ENCODE assay signal across 8 cellular contexts in genomic region chr2:206989306-206989705, GRCh38. TPM values are rescaled to one million over a fixed set of nuclear protein-coding genes. Genes with fewer than 3 reads are reported as not detected.
DNase-seq lines count a peak whose midpoint lies in the region; ATAC-seq and TF ChIP-seq lines count a peak whose summit lies in the region.

No MANE protein-coding gene starts in this region.

- no peak overlapping the region for H3K4me3 Mint-ChIP-seq in activated CD4-positive, alpha-beta memory T cell treated with anti-CD3 and anti-CD28 coated beads for 36 hours
- no peak overlapping the region for H3K4me3 Mint-ChIP-seq in activated CD4-positive, alpha-beta memory T cell treated with anti-CD3 and anti-CD28 coated beads, Interleukin-2, amount 10 ng/mL, durations not matched to agents 7 days and 5 days
- peak overlapping the region; percentile 13 for H3K4me3 Mint-ChIP-seq in activated naive CD4-positive, alpha-beta T cell treated with anti-CD3 and anti-CD28 coated beads for 36 hours
- peak overlapping the region; percentile 40 to 46 for H3K4me3 Mint-ChIP-seq in stimulated activated naive CD8-positive, alpha-beta T cell treated with anti-CD3 and anti-CD28 coated beads, Interleukin-15, amount 100 ng/mL, for 72 hours

- H4K20me1 ChIP-seq in hepatocyte (ENCODE audit: insufficient read depth, poor library complexity, severe bottlenecking): no peaks in the 10 kb centered on the region

- H3K9me2 ChIP-seq in hepatocyte (replicated peaks; ENCODE audit: insufficient read depth): no peaks in the 10 kb centered on the region

- no peaks in the 10 kb centered on the region for H3K79me2 ChIP-seq in hepatocyte

- peaks cover 7% of the 10 kb centered on the region for H3K9me3 Mint-ChIP-seq in activated CD4-positive, alpha-beta memory T cell treated with anti-CD3 and anti-CD28 coated beads for 36 hours
- peaks cover 3% of the 10 kb centered on the region for H3K9me3 Mint-ChIP-seq in activated CD4-positive, alpha-beta memory T cell treated with anti-CD3 and anti-CD28 coated beads, Interleukin-2, amount 10 ng/mL, durations not matched to agents 7 days and 5 days
- H3K9me3 Mint-ChIP-seq in activated naive CD4-positive, alpha-beta T cell treated with anti-CD3 and anti-CD28 coated beads for 36 hours: no peaks in the 10 kb centered on the region
- H3K9me3 Mint-ChIP-seq in stimulated activated naive CD8-positive, alpha-beta T cell treated with anti-CD3 and anti-CD28 coated beads, Interleukin-15, amount 100 ng/mL, for 72 hours: peaks cover 0 to 9% of the 10 kb centered on the region in 2 donors

- DNase-seq in activated CD4-positive, alpha-beta memory T cell treated with anti-CD3 and anti-CD28 coated beads for 36 hours: peak; percentile 18
- no peak for DNase-seq in activated CD4-positive, alpha-beta memory T cell treated with anti-CD3 and anti-CD28 coated beads, Interleukin-2, amount 10 ng/mL, durations not matched to agents 7 days and 5 days
- DNase-seq in activated naive CD4-positive, alpha-beta T cell treated with anti-CD3 and anti-CD28 coated beads for 36 hours: peak; percentile 28
- DNase-seq in hepatocyte (ENCODE audit: low spot score) (peak; percentile 66), occipital lobe (lab: John Stamatoyannopoulos, UW) (no peak)
- peak; percentile 18 to 23 for DNase-seq in stimulated activated naive CD8-positive, alpha-beta T cell treated with anti-CD3 and anti-CD28 coated beads, Interleukin-15, amount 100 ng/mL, for 72 hours

- H3K9me3 ChIP-seq in hepatocyte (ENCODE audit: low read depth): no peaks in the 10 kb centered on the region

- H3K27ac Mint-ChIP-seq in activated CD4-positive, alpha-beta memory T cell treated with anti-CD3 and anti-CD28 coated beads for 36 hours: no peak overlapping the region
- no peak overlapping the region for H3K27ac Mint-ChIP-seq in activated CD4-positive, alpha-beta memory T cell treated with anti-CD3 and anti-CD28 coated beads, Interleukin-2, amount 10 ng/mL, durations not matched to agents 7 days and 5 days
- H3K27ac Mint-ChIP-seq in activated naive CD4-positive, alpha-beta T cell treated with anti-CD3 and anti-CD28 coated beads for 36 hours: peak overlapping the region; percentile 23
- peak overlapping the region in 1 of 2 donors; percentile 57 for H3K27ac Mint-ChIP-seq in stimulated activated naive CD8-positive, alpha-beta T cell treated with anti-CD3 and anti-CD28 coated beads, Interleukin-15, amount 100 ng/mL, for 72 hours

- 36% methylated on average over 6 of the region's 6 CpGs for WGBS in hepatocyte (ENCODE audit: low lambda C conversion rate, missing lambda C conversion rate)

- no peaks in the 10 kb centered on the region for H3K36me3 Mint-ChIP-seq in activated CD4-positive, alpha-beta memory T cell treated with anti-CD3 and anti-CD28 coated beads for 36 hours
- H3K36me3 Mint-ChIP-seq in activated CD4-positive, alpha-beta memory T cell treated with anti-CD3 and anti-CD28 coated beads, Interleukin-2, amount 10 ng/mL, durations not matched to agents 7 days and 5 days (ENCODE audit: low read depth): no peaks in the 10 kb centered on the region
- no peaks in the 10 kb centered on the region for H3K36me3 Mint-ChIP-seq in activated naive CD4-positive, alpha-beta T cell treated with anti-CD3 and anti-CD28 coated beads for 36 hours (ENCODE audit: low read depth)

- no peaks in the 10 kb centered on the region for H3K27me3 Mint-ChIP-seq in activated CD4-positive, alpha-beta memory T cell treated with anti-CD3 and anti-CD28 coated beads for 36 hours
- H3K27me3 Mint-ChIP-seq in activated CD4-positive, alpha-beta memory T cell treated with anti-CD3 and anti-CD28 coated beads, Interleukin-2, amount 10 ng/mL, durations not matched to agents 7 days and 5 days: no peaks in the 10 kb centered on the region
- H3K27me3 Mint-ChIP-seq in activated naive CD4-positive, alpha-beta T cell treated with anti-CD3 and anti-CD28 coated beads for 36 hours (ENCODE audit: low read depth): no peaks in the 10 kb centered on the region
- no peaks in the 10 kb centered on the region for H3K27me3 Mint-ChIP-seq in stimulated activated naive CD8-positive, alpha-beta T cell treated with anti-CD3 and anti-CD28 coated beads, Interleukin-15, amount 100 ng/mL, for 72 hours

- no peak overlapping the region for H3K27ac ChIP-seq in hepatocyte

- no peak overlapping the region for H3K4me2 ChIP-seq in hepatocyte

- H3K4me3 ChIP-seq in hepatocyte: no peak overlapping the region

- H3K36me3 ChIP-seq in hepatocyte (replicated peaks; ENCODE audit: insufficient read depth, low read depth): no peaks in the 10 kb centered on the region

- peak; percentile 52 for TF ChIP-seq CTCF in hepatocyte (IDR thresholded peaks at IDR 0.05; ENCODE audit: poor library complexity)

- no peaks in the 10 kb centered on the region for H3K27me3 ChIP-seq in hepatocyte

- intact Hi-C loops in activated CD4-positive, alpha-beta memory T cell treated with anti-CD3 and anti-CD28 coated beads for 36 hours (cut with micrococcal nuclease): loop anchor here (2.0 to 10.0 kb wide), 6 partner anchors 135 to 485 kb away; no protein-coding TSS in a partner anchor
- intact Hi-C loops in activated naive CD4-positive, alpha-beta T cell treated with anti-CD3 and anti-CD28 coated beads for 36 hours (cut with micrococcal nuclease): loop anchor here (2.0 to 5.0 kb wide), 3 partner anchors 143 to 348 kb away; no protein-coding TSS in a partner anchor

- no peaks in the 10 kb centered on the region for H3K4me1 ChIP-seq in hepatocyte (ENCODE audit: insufficient read depth)

- peak; percentile 88 for ATAC-seq in GM21447 (IDR thresholded peaks at IDR 0.05; ENCODE audit: unreplicated experiment)
- peak; percentile 61 for ATAC-seq in stimulated activated naive CD8-positive, alpha-beta T cell treated with anti-CD3 and anti-CD28 coated beads, Interleukin-15, amount 100 ng/mL, for 72 hours

- TF ChIP-seq EP300 in Ishikawa (IDR thresholded peaks at IDR 0.05; ENCODE audit: borderline replicate concordance): no peak

- no peak overlapping the region for H2AFZ ChIP-seq in hepatocyte

- peak; percentile 57 for TF ChIP-seq RAD21 in Ishikawa (IDR thresholded peaks at IDR 0.05; ENCODE audit: low read depth)

- POLR2A ChIA-PET in activated CD4-positive, alpha-beta memory T cell treated with anti-CD3 and anti-CD28 coated beads for 36 hours (lab: Charles Lee): no interaction called here
- POLR2A ChIA-PET in activated CD4-positive, alpha-beta memory T cell treated with anti-CD3 and anti-CD28 coated beads, Interleukin-2, amount 10 ng/mL, durations not matched to agents 7 days and 5 days (lab: Charles Lee): no interaction called here

- CTCF ChIA-PET in activated CD4-positive, alpha-beta memory T cell treated with anti-CD3 and anti-CD28 coated beads for 36 hours (lab: Charles Lee): interaction anchor here (1.0 to 2.4 kb wide), 2 partner anchors 9 to 484 kb away, joined by 4 to 8 read pairs; no protein-coding TSS in a partner anchor
- CTCF ChIA-PET in activated CD4-positive, alpha-beta memory T cell treated with anti-CD3 and anti-CD28 coated beads, Interleukin-2, amount 10 ng/mL, durations not matched to agents 7 days and 5 days (lab: Charles Lee): no interaction called here
- CTCF ChIA-PET in activated naive CD4-positive, alpha-beta T cell treated with anti-CD3 and anti-CD28 coated beads for 36 hours (lab: Charles Lee): interaction anchor here (0.6 to 1.8 kb wide), 6 partner anchors 10 to 484 kb away, joined by 3 to 7 read pairs (median 3); no protein-coding TSS in a partner anchor

- peaks cover 24% of the 10 kb centered on the region for H3K4me1 Mint-ChIP-seq in activated CD4-positive, alpha-beta memory T cell treated with anti-CD3 and anti-CD28 coated beads for 36 hours (ENCODE audit: low read depth)
- peaks cover 20% of the 10 kb centered on the region for H3K4me1 Mint-ChIP-seq in activated CD4-positive, alpha-beta memory T cell treated with anti-CD3 and anti-CD28 coated beads, Interleukin-2, amount 10 ng/mL, durations not matched to agents 7 days and 5 days
- H3K4me1 Mint-ChIP-seq in activated naive CD4-positive, alpha-beta T cell treated with anti-CD3 and anti-CD28 coated beads for 36 hours (ENCODE audit: low read depth): peaks cover 31% of the 10 kb centered on the region
- H3K4me1 Mint-ChIP-seq in stimulated activated naive CD8-positive, alpha-beta T cell treated with anti-CD3 and anti-CD28 coated beads, Interleukin-15, amount 100 ng/mL, for 72 hours: peaks cover 47% of the 10 kb centered on the region

TF ChIP-seq in Ishikawa, 13 proteins besides CTCF, POLR2A, EP300 and RAD21 (continues in another document):
- no peak for TF ChIP-seq MAX (IDR thresholded peaks at IDR 0.05)
- no peak for TF ChIP-seq REST (IDR thresholded peaks at IDR 0.05; ENCODE audit: low read depth)

RNA-seq across cellular contexts. Expression of gene CPO, which starts 50.0 kb away (rescaled TPM):
- not detected for total RNA-seq in activated CD4-positive, alpha-beta memory T cell treated with anti-CD3 and anti-CD28 coated beads for 36 hours
- not detected for total RNA-seq in activated CD4-positive, alpha-beta memory T cell treated with anti-CD3 and anti-CD28 coated beads, Interleukin-2, amount 10 ng/mL, durations not matched to agents 7 days and 5 days
- total RNA-seq in activated naive CD4-positive, alpha-beta T cell treated with anti-CD3 and anti-CD28 coated beads for 36 hours: not detected
- total RNA-seq in hepatocyte (0.36 TPM in 1 of 2 replicates, not detected in the other), occipital lobe (not detected)
- not detected in 2 replicates for polyA plus RNA-seq in hepatocyte

Comparison
In these comparisons a context has a peak if more than half of its experiments do, and no peak if none do; other contexts are left out.
1. DNase-seq: peak in activated CD4-positive, alpha-beta memory T cell treated with anti-CD3 and anti-CD28 coated beads for 36 hours (single experiment), activated naive CD4-positive, alpha-beta T cell treated with anti-CD3 and anti-CD28 coated beads for 36 hours (single experiment), hepatocyte (single experiment) and stimulated activated naive CD8-positive, alpha-beta T cell treated with anti-CD3 and anti-CD28 coated beads, Interleukin-15, amount 100 ng/mL, for 72 hours (2 of 2); none in activated CD4-positive, alpha-beta memory T cell treated with anti-CD3 and anti-CD28 coated beads, Interleukin-2, amount 10 ng/mL, durations not matched to agents 7 days and 5 days (single experiment) and occipital lobe (single experiment).
2. H3K4me3 Mint-ChIP-seq: peak in activated naive CD4-positive, alpha-beta T cell treated with anti-CD3 and anti-CD28 coated beads for 36 hours (single experiment) and stimulated activated naive CD8-positive, alpha-beta T cell treated with anti-CD3 and anti-CD28 coated beads, Interleukin-15, amount 100 ng/mL, for 72 hours (2 of 2); none in activated CD4-positive, alpha-beta memory T cell treated with anti-CD3 and anti-CD28 coated beads for 36 hours (single experiment) and activated CD4-positive, alpha-beta memory T cell treated with anti-CD3 and anti-CD28 coated beads, Interleukin-2, amount 10 ng/mL, durations not matched to agents 7 days and 5 days (single experiment).